Comparison of ENCODE assay signal across 8 cellular contexts in genomic region chr13:99085139-99085845, GRCh38.
DNase-seq lines count a peak whose midpoint lies in the region; ATAC-seq and TF ChIP-seq lines count a peak whose summit lies in the region.

No MANE protein-coding gene starts in this region.

- peak overlapping the region; percentile 81 for H3K27ac Mint-ChIP-seq in central memory CD8-positive, alpha-beta T cell (ENCODE audit: low read depth)
- H3K27ac Mint-ChIP-seq in mesothelial cell of epicardium = no peak overlapping the region

- CTCF ChIA-PET in RWPE1 (lab: Yijun Ruan, JAX) = interaction anchor here (0.7 kb wide), 1 partner anchor 195 kb away, joined by 3 read pairs; no protein-coding TSS in a partner anchor

- H3K4me3 ChIP-seq in AG10803 (ENCODE audit: low read length) = peak overlapping the region; percentile 57

- H3K4me3 Mint-ChIP-seq in central memory CD8-positive, alpha-beta T cell = peak overlapping the region; percentile 75
- peak overlapping the region; percentile 68 for H3K4me3 Mint-ChIP-seq in mesothelial cell of epicardium

- H3K27me3 Mint-ChIP-seq in central memory CD8-positive, alpha-beta T cell = no peaks in the 10 kb centered on the region
- peaks cover 13% of the 10 kb centered on the region for H3K27me3 Mint-ChIP-seq in mesothelial cell of epicardium (ENCODE audit: low read depth)

- DNase-seq in AG10803 (ENCODE audit: low read depth) = no peak
- DNase-seq in RWPE1 (ENCODE audit: low spot score) = peak; percentile 18
- peak in 1 of 2 donors; percentile 12 for DNase-seq in central memory CD8-positive, alpha-beta T cell (ENCODE audit: low spot score in 2 of 2)
- DNase-seq in mesothelial cell of epicardium (ENCODE audit: low spot score in 2 of 2, unreplicated experiment in 2 of 2) = no peak
- DNase-seq in NCI-H2107 (lab: John Stamatoyannopoulos, UW) = no peak
- no peak for DNase-seq in NCI-H2196 treated with DMSO at 0.1 percent for 48 hours (lab: John Stamatoyannopoulos, UW; ENCODE audit: unreplicated experiment)

- H3K9me3 Mint-ChIP-seq in central memory CD8-positive, alpha-beta T cell = no peaks in the 10 kb centered on the region
- H3K9me3 Mint-ChIP-seq in mesothelial cell of epicardium = no peaks in the 10 kb centered on the region

- H3K36me3 Mint-ChIP-seq in central memory CD8-positive, alpha-beta T cell (ENCODE audit: insufficient read depth) = peaks cover 24% of the 10 kb centered on the region
- H3K36me3 Mint-ChIP-seq in mesothelial cell of epicardium = no peaks in the 10 kb centered on the region

- peak overlapping the region; percentile 94 for H3K27ac ChIP-seq in RWPE1

- POLR2A ChIA-PET in RWPE1 (lab: Yijun Ruan, JAX; ENCODE audit: low non-redundant PET) = no interaction called here

- TF ChIP-seq CTCF in AG10803 (conservative IDR thresholded peaks at IDR 0.05; ENCODE audit: low read length) (no peak), RWPE1 (conservative IDR thresholded peaks at IDR 0.05; ENCODE audit: low read depth) (no peak), mesothelial cell of epicardium (IDR thresholded peaks at IDR 0.05; ENCODE audit: unreplicated experiment) (no peak)

- no peak for ATAC-seq in central memory CD8-positive, alpha-beta T cell (replicated peaks; ENCODE audit: extremely low read depth, poor library complexity, severe bottlenecking)
- ATAC-seq in HG03457 (IDR thresholded peaks at IDR 0.05; ENCODE audit: unreplicated experiment) (no peak), HG02840 (IDR thresholded peaks at IDR 0.05; ENCODE audit: low FRiP score, unreplicated experiment) (no peak)

- peaks cover 38% of the 10 kb centered on the region for H3K4me1 Mint-ChIP-seq in central memory CD8-positive, alpha-beta T cell
- H3K4me1 Mint-ChIP-seq in mesothelial cell of epicardium = peaks cover 14% of the 10 kb centered on the region
